In the genomic region with DNA sequence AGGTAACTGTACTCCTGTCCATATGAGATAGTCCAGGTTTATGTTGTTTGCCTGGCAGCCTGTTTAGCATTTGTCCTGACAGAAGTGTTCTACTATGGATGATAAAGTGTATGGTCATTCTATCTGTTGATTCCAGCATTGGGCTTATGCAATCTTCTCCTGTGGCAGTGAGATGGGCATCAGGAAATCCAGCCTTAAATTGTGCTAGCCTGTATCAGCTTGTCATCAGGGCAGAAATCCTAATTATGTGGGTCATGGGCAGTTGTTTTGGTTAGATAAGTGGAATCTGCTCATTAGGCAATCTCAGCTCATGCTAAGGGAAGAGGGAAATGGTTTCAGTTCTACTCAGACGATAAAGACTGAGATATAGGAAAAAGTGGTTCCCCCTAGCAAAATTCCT, we compare ENCODE assay signal across 17 cellular contexts.
"Had no signal": no experiment of that assay in that cellular context is flagged by ENCODE, and none has a peak within 500 bp of the region (broad histone marks: within the 10 kb centered on the region; RNA-seq: fewer than 3 reads in every experiment).

No MANE protein-coding gene starts in this region.

- H3K27me3 ChIP-seq: colonic mucosa, esophagus squamous epithelium, neutrophil, pancreas, right atrium auricular region, stomach, thyroid gland had no signal

- H3K9me3 ChIP-seq: colonic mucosa, esophagus squamous epithelium, lower lobe of right lung, mucosa of descending colon, neutrophil, pancreas, right atrium auricular region, stomach, thyroid gland had no signal

- DNase-seq: colonic mucosa; effector memory CD8-positive, alpha-beta T cell; esophagus squamous epithelium; left ventricle myocardium superior; lower lobe of right lung; mucosa of descending colon; naive B cell; pancreas; stimulated activated CD4-positive, alpha-beta T cell treated with anti-CD3 and anti-CD28 coated beads, Interleukin-12 subunit alpha, Interleukin-12 subunit beta, amount 100 ng/mL, for 4 hours; stimulated activated CD4-positive, alpha-beta T cell treated with anti-CD3 and anti-CD28 coated beads, Interleukin-2, amount 100 ng/mL, for 24 hours; stimulated activated CD4-positive, alpha-beta T cell treated with anti-CD3 and anti-CD28 coated beads, Interleukin-4, amount 100 ng/mL, for 24 hours; stimulated activated naive CD4-positive, alpha-beta T cell treated with Interleukin-2 at 50 U/mL for 16 hours; stomach; thyroid gland had no signal

- H3K4me1 ChIP-seq: colonic mucosa, esophagus squamous epithelium, lower lobe of right lung, pancreas, right atrium auricular region, stomach, thyroid gland had no signal

- H3K4me3 ChIP-seq: colonic mucosa, esophagus squamous epithelium, lower lobe of right lung, mucosa of descending colon, pancreas, right atrium auricular region, smooth muscle cell, stomach, thyroid gland had no signal

- H3K27ac ChIP-seq: colonic mucosa, esophagus squamous epithelium, lower lobe of right lung, neutrophil, pancreas, right atrium auricular region, stomach, thyroid gland had no signal

- H3K36me3 ChIP-seq: colonic mucosa, esophagus squamous epithelium, lower lobe of right lung, neutrophil, pancreas, right atrium auricular region, stomach, thyroid gland had no signal

- H3K4me2 ChIP-seq: smooth muscle cell had no signal
